25 cellular contexts compared by ENCODE assay signal in the genomic region with DNA sequence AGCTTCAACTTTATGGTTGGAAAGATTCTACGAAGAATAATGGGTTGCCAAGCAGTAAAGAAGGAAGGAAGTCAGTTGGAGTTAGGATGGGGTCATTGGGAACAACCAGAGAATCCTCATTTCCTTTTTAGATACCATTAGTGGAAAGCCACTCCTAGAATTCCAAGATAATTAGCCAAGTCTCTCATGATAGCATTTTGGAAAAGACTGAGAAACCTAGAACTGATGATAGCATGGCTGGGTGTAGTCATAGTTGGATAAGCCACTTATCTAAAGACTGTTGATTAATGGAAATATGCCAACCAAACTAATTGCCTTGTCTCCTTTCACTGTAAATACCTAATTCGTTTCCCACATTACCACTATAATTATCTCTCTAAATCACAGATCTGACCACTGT.
DNase-seq lines count a peak whose midpoint lies in the region; ATAC-seq, FAIRE-seq and TF ChIP-seq lines count a peak whose summit lies in the region.
"Had no signal": no experiment of that assay in that cellular context is flagged by ENCODE, and none has a peak within 500 bp of the region (broad histone marks: within the 10 kb centered on the region; RNA-seq: fewer than 3 reads in every experiment).

No MANE protein-coding gene starts in this region.

- CTCF ChIA-PET in HepG2 (lab: Yijun Ruan, JAX; ENCODE audit: low intra/inter-chr PET ratio, low total read pairs): no interaction called here

- H3K27me3 Mint-ChIP-seq in endodermal cell (ENCODE audit: insufficient read depth): no peaks in the 10 kb centered on the region
- H3K27me3 Mint-ChIP-seq: IgD-negative memory B cell had no signal

- H3K4me3 ChIP-seq in liver (ENCODE audit: low read depth in 1 of 3, low read length in 3 of 3) (no peak overlapping the region), HepG2 (replicated peaks in 1 of 3; ENCODE audit: insufficient read depth in 1 of 3, low read depth in 2 of 3, low read length in 3 of 3) (no peak overlapping the region), endodermal cell (ENCODE audit: low read length) (peak overlapping the region; percentile 56)
- H3K4me3 ChIP-seq: GM23248, PC-9 had no signal

- H3K36me3 Mint-ChIP-seq in endodermal cell (ENCODE audit: low read depth): no peaks in the 10 kb centered on the region
- H3K36me3 Mint-ChIP-seq: CD14-positive monocyte; CD8-positive, alpha-beta memory T cell; IgD-negative memory B cell; T-cell had no signal

- TF ChIP-seq EP300 in HepG2 (IDR thresholded peaks at IDR 0.05; ENCODE audit: low read depth in 2 of 2, low read length in 2 of 2) (no peak), HepG2 (CRISPR knock-in tag; IDR thresholded peaks at IDR 0.05; ENCODE audit: borderline replicate concordance) (no peak)

- FAIRE-seq in HepG2 (lab: Jason Lieb, UNC): no peak

- no peak for TF ChIP-seq RAD21 in liver (IDR thresholded peaks at IDR 0.05)
- TF ChIP-seq RAD21 in HepG2 (CRISPR knock-in tag; IDR thresholded peaks at IDR 0.05): no peak

- no peaks in the 10 kb centered on the region for H3K9me3 Mint-ChIP-seq in endodermal cell
- H3K9me3 Mint-ChIP-seq: CD8-positive, alpha-beta memory T cell; IgD-negative memory B cell; T-cell had no signal

- no TSS peak for BruUV-seq in HepG2 (replicated peaks; lab: Mats Ljungman, UMichigan)

- in situ Hi-C loops in HepG2 (cut with HindIII; ENCODE audit: extremely low pct_ligation_motif_present, low pct_unique_long_range_greater_than_20kb): no loop called here

- WGBS in liver: 63% methylated on average over 2 of the region's 2 CpGs
- 57% methylated on average over 2 of the region's 2 CpGs for WGBS in HepG2 (ENCODE audit: low lambda C conversion rate)
- 77 to 87% methylated on average over 2 of the region's 2 CpGs for WGBS in endodermal cell (ENCODE audit: insufficient coverage in 1 of 2, insufficient read length in 1 of 2), 2 experiments

- H3K36me3 ChIP-seq in liver (ENCODE audit: control insufficient read depth in 4 of 4, insufficient read depth in 3 of 4, low read depth in 1 of 4, low read length in 3 of 4) (peaks cover 0 to 4% (median 0%) of the 10 kb centered on the region in 4 donors), HepG2 (replicated peaks in 1 of 2; ENCODE audit: control insufficient read depth in 1 of 2, insufficient read depth in 2 of 2, low read length in 2 of 2) (no peaks in the 10 kb centered on the region), endodermal cell (ENCODE audit: control insufficient read depth, insufficient read depth, low read length) (no peaks in the 10 kb centered on the region)
- H3K36me3 ChIP-seq: BE2C had no signal

- peak in 2 of 3 experiments; percentile 6 to 48 for DNase-seq in NCI-H1417 (lab: John Stamatoyannopoulos, UW)
- DNase-seq in NCI-H1417 treated with DMSO at 0.1 percent for 48 hours (lab: John Stamatoyannopoulos, UW): no peak
- DNase-seq in HepG2 (ENCODE audit: low spot score): no peak
- DNase-seq in endodermal cell: no peak
- DNase-seq in HuH-7.5 (ENCODE audit: low spot score): no peak
- no peak for DNase-seq in NCI-H1092 treated with DMSO at 0.1 percent for 48 hours (lab: John Stamatoyannopoulos, UW)
- DNase-seq: ACHN; BE2C; Calu3; CD8-positive, alpha-beta memory T cell; DMS79 treated with DMSO at 0.1 percent for 48 hours; GM23248; H7; NCI-H1092; NCI-H146; NCI-H2029; NCI-H774; PC-9; SHP77; T-cell had no signal

- POLR2A ChIA-PET in HepG2 (lab: Yijun Ruan, JAX): no interaction called here

- H3K4me3 Mint-ChIP-seq in endodermal cell: no peak overlapping the region
- H3K4me3 Mint-ChIP-seq: CD14-positive monocyte; CD8-positive, alpha-beta memory T cell; IgD-negative memory B cell; T-cell had no signal

- no peak overlapping the region for H3K27ac Mint-ChIP-seq in endodermal cell
- H3K27ac Mint-ChIP-seq: CD14-positive monocyte, IgD-negative memory B cell, T-cell had no signal

- no peak overlapping the region for H3K9ac ChIP-seq in liver (ENCODE audit: low read depth in 1 of 2, low read length in 2 of 2)
- no peak overlapping the region for H3K9ac ChIP-seq in HepG2 (ENCODE audit: insufficient read depth, low read depth, low read length)
- peak overlapping the region; percentile 26 for H3K9ac ChIP-seq in endodermal cell (ENCODE audit: extremely low read depth, low read length, poor library complexity, severe bottlenecking)
- H3K9ac ChIP-seq: GM23248 had no signal

- TF ChIP-seq POLR2A in HepG2 (IDR thresholded peaks at IDR 0.05; ENCODE audit: insufficient read depth in 1 of 2, low read depth in 2 of 2, low read length in 2 of 2): no peak

- H3K4me1 Mint-ChIP-seq in endodermal cell: peaks cover 18% of the 10 kb centered on the region
- H3K4me1 Mint-ChIP-seq: CD14-positive monocyte; CD8-positive, alpha-beta memory T cell; IgD-negative memory B cell; T-cell had no signal

- no peak overlapping the region for H2AFZ ChIP-seq in HepG2 (ENCODE audit: low read length)
- H2AFZ ChIP-seq: GM23248, PC-9 had no signal

- H3K27ac ChIP-seq in liver (ENCODE audit: low read depth in 1 of 2, low read length in 2 of 2) (no peak overlapping the region), HepG2 (ENCODE audit: extremely low read length, insufficient read depth, low read length) (no peak overlapping the region), endodermal cell (ENCODE audit: low read depth, low read length) (no peak overlapping the region)
- H3K27ac ChIP-seq: 22Rv1, GM23248, PC-9 had no signal

- H3K4me2 ChIP-seq in HepG2 (ENCODE audit: low read depth, low read length): no peak overlapping the region
- H3K4me2 ChIP-seq: PC-9 had no signal

- TF ChIP-seq CTCF in liver (IDR thresholded peaks at IDR 0.05; ENCODE audit: low read depth, low read length, missing input control): no peak
- TF ChIP-seq CTCF in HepG2 (CRISPR knock-in tag; IDR thresholded peaks at IDR 0.05): no peak
- no peak for TF ChIP-seq CTCF in endodermal cell (conservative IDR thresholded peaks at IDR 0.05)

- no peaks in the 10 kb centered on the region for H4K20me1 ChIP-seq in HepG2 (ENCODE audit: insufficient read depth, low read length)

- no peak for ATAC-seq in HepG2
- ATAC-seq in HG03432 (IDR thresholded peaks at IDR 0.05; ENCODE audit: unreplicated experiment): no peak
- ATAC-seq: T-cell had no signal

- no peaks in the 10 kb centered on the region for H3K79me2 ChIP-seq in HepG2 (ENCODE audit: insufficient read depth, low read length)

- no peaks in the 10 kb centered on the region for H3K9me3 ChIP-seq in liver (ENCODE audit: control insufficient read depth in 4 of 4, low read length in 3 of 4)
- H3K9me3 ChIP-seq in HepG2 (ENCODE audit: low read length): no peaks in the 10 kb centered on the region
- H3K9me3 ChIP-seq in endodermal cell (ENCODE audit: control insufficient read depth, low read length): no peaks in the 10 kb centered on the region
- H3K9me3 ChIP-seq: BE2C had no signal

- no peaks in the 10 kb centered on the region for H3K27me3 ChIP-seq in liver (ENCODE audit: control insufficient read depth in 4 of 4, insufficient read depth in 4 of 4, low read length in 3 of 4)
- H3K27me3 ChIP-seq in HepG2 (ENCODE audit: control insufficient read depth in 1 of 2, insufficient read depth in 2 of 2, low read length in 2 of 2): no peaks in the 10 kb centered on the region
- H3K27me3 ChIP-seq in endodermal cell (ENCODE audit: control insufficient read depth, insufficient read depth, low read length, poor library complexity, severe bottlenecking): no peaks in the 10 kb centered on the region
- H3K27me3 ChIP-seq: BE2C had no signal

- H3K4me1 ChIP-seq in liver (ENCODE audit: control insufficient read depth in 4 of 4, insufficient read depth in 4 of 4, low read length in 3 of 4) (no peaks in the 10 kb centered on the region), HepG2 (ENCODE audit: insufficient read depth, low read length) (peaks cover 59% of the 10 kb centered on the region), endodermal cell (ENCODE audit: control insufficient read depth, insufficient read depth, low read length) (peaks cover 11% of the 10 kb centered on the region)
- H3K4me1 ChIP-seq: BE2C had no signal

- intact Hi-C loops in HepG2 (cut with micrococcal nuclease; ENCODE audit: unreplicated experiment): no loop called here

TF ChIP-seq in liver, 16 proteins besides CTCF, POLR2A, EP300 and RAD21:
- no peak for TF ChIP-seq HNF4G (IDR thresholded peaks at IDR 0.05)
- TF ChIP-seq ZBTB33 (IDR thresholded peaks at IDR 0.05): no peak
- TF ChIP-seq NR2F2 (IDR thresholded peaks at IDR 0.05): peak; percentile 25
- TF ChIP-seq GABPA (IDR thresholded peaks at IDR 0.05 in 1 of 2, conservative IDR thresholded peaks at IDR 0.05 in 1 of 2): peak in 1 of 2 donors; percentile 12

TF ChIP-seq in HepG2, 621 proteins besides CTCF, POLR2A, EP300 and RAD21 (continues in another document):
- no peak for TF ChIP-seq KLF13 (CRISPR knock-in tag; IDR thresholded peaks at IDR 0.05)
- TF ChIP-seq ZNF354B (CRISPR knock-in tag; IDR thresholded peaks at IDR 0.05): no peak
- no peak for TF ChIP-seq ONECUT2 (CRISPR knock-in tag; IDR thresholded peaks at IDR 0.05)
- TF ChIP-seq, protein P1, sequence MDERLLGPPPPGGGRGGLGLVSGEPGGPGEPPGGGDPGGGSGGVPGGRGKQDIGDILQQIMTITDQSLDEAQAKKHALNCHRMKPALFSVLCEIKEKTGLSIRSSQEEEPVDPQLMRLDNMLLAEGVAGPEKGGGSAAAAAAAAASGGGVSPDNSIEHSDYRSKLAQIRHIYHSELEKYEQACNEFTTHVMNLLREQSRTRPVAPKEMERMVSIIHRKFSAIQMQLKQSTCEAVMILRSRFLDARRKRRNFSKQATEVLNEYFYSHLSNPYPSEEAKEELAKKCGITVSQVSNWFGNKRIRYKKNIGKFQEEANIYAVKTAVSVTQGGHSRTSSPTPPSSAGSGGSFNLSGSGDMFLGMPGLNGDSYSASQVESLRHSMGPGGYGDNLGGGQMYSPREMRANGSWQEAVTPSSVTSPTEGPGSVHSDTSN (CRISPR knock-in tag; IDR thresholded peaks at IDR 0.05): no peak
- TF ChIP-seq NCOA5 (CRISPR knock-in tag; IDR thresholded peaks at IDR 0.05): no peak
- TF ChIP-seq, protein P2, sequence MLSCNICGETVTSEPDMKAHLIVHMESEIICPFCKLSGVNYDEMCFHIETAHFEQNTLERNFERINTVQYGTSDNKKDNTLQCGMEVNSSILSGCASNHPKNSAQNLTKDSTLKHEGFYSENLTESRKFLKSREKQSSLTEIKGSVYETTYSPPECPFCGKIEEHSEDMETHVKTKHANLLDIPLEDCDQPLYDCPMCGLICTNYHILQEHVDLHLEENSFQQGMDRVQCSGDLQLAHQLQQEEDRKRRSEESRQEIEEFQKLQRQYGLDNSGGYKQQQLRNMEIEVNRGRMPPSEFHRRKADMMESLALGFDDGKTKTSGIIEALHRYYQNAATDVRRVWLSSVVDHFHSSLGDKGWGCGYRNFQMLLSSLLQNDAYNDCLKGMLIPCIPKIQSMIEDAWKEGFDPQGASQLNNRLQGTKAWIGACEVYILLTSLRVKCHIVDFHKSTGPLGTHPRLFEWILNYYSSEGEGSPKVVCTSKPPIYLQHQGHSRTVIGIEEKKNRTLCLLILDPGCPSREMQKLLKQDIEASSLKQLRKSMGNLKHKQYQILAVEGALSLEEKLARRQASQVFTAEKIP (CRISPR knock-in tag; IDR thresholded peaks at IDR 0.05; ENCODE audit: borderline replicate concordance): no peak
- TF ChIP-seq SP4 (CRISPR knock-in tag; IDR thresholded peaks at IDR 0.05): no peak
- no peak for TF ChIP-seq EEA1 (CRISPR knock-in tag; IDR thresholded peaks at IDR 0.05; ENCODE audit: borderline replicate concordance)

Comparison
In these comparisons a context has a peak if more than half of its experiments do, and no peak if none do; other contexts are left out.
1. DNase-seq: peak in NCI-H1417 (2 of 3); none in NCI-H1417 treated with DMSO at 0.1 percent for 48 hours (single experiment), HepG2 (single experiment), endodermal cell (single experiment), HuH-7.5 (single experiment) and NCI-H1092 treated with DMSO at 0.1 percent for 48 hours (single experiment).